8 cellular contexts compared by ENCODE assay signal in genomic region chr1:77889240-77889637, GRCh38. TPM values are rescaled to one million over a fixed set of nuclear protein-coding genes. Genes with fewer than 3 reads are reported as not detected.
DNase-seq lines count a peak whose midpoint lies in the region; ATAC-seq, FAIRE-seq and TF ChIP-seq lines count a peak whose summit lies in the region.

No MANE protein-coding gene starts in this region.

- intact Hi-C loops in A673 (cut with micrococcal nuclease; ENCODE audit: unreplicated experiment): no loop called here
- intact Hi-C loops in pancreas (cut with DNase I): no loop called here

- POLR2A ChIA-PET in A673 (lab: Charles Lee; ENCODE audit: low non-redundant PET): no interaction called here

- H3K9me3 ChIP-seq in A673 (ENCODE audit: low read depth, low read length, poor library complexity, severe bottlenecking) (no peaks in the 10 kb centered on the region), WERI-Rb-1 (ENCODE audit: severe bottlenecking) (no peaks in the 10 kb centered on the region), pancreas (no peaks in the 10 kb centered on the region)

- BruUV-seq in A673 (replicated peaks; lab: Mats Ljungman, UMichigan): no TSS peak

- H3K36me3 ChIP-seq in A673 (ENCODE audit: insufficient read depth, low read length, poor library complexity, severe bottlenecking) (no peaks in the 10 kb centered on the region), WERI-Rb-1 (no peaks in the 10 kb centered on the region), pancreas (no peaks in the 10 kb centered on the region)

- FAIRE-seq in pancreas (lab: Jason Lieb, UNC) (no peak), urothelium cell line (lab: Jason Lieb, UNC) (no peak)

- CTCF ChIA-PET in A673 (lab: Charles Lee): no interaction called here

- DNase-seq in A673 (ENCODE audit: low spot score) (peak; percentile 62), WERI-Rb-1 (no peak), glomerular visceral epithelial cell (ENCODE audit: extremely low spot score) (peak; percentile 64), pancreas (no peak), urothelium cell line (ENCODE audit: low spot score) (no peak), NCI-H2196 treated with DMSO at 0.1 percent for 48 hours (lab: John Stamatoyannopoulos, UW; ENCODE audit: unreplicated experiment) (no peak), HPDE6-E6E7 (ENCODE audit: extremely low spot score) (no peak)

- H3K4me3 ChIP-seq in A673 (ENCODE audit: low read depth, low read length, poor library complexity, severe bottlenecking) (peak overlapping the region; percentile 93), WERI-Rb-1 (ENCODE audit: low read depth, low read length) (peak overlapping the region; percentile 50), pancreas (peak overlapping the region; percentile 70 to 76 (median 72))

- H3K4me1 ChIP-seq in A673 (ENCODE audit: insufficient read depth, low read length, poor library complexity, severe bottlenecking) (peaks cover 13% of the 10 kb centered on the region), pancreas (peaks cover 0 to 7% (median 0%) of the 10 kb centered on the region in 3 donors)

- WGBS in pancreas, 2 donors: 1% methylated on average over 9 of the region's 9 CpGs

- peak; percentile 17 for ATAC-seq in GM19455 (IDR thresholded peaks at IDR 0.05; ENCODE audit: unreplicated experiment)
- peak; percentile 57 to 65 (median 60) for ATAC-seq in pancreas

- H3K27ac ChIP-seq in A673 (ENCODE audit: low read depth, low read length, poor library complexity, severe bottlenecking): no peak overlapping the region
- H3K27ac ChIP-seq in WERI-Rb-1: no peak overlapping the region
- peak overlapping the region; percentile 73 to 93 (median 88) for H3K27ac ChIP-seq in pancreas

- H3K27me3 ChIP-seq in A673 (replicated peaks; ENCODE audit: insufficient read depth, low read depth, low read length, poor library complexity) (no peaks in the 10 kb centered on the region), WERI-Rb-1 (ENCODE audit: insufficient read depth, low read depth, severe bottlenecking) (no peaks in the 10 kb centered on the region), pancreas (no peaks in the 10 kb centered on the region)

- TF ChIP-seq CTCF in A673 (conservative IDR thresholded peaks at IDR 0.05; ENCODE audit: low read depth, low read length) (no peak), WERI-Rb-1 (IDR thresholded peaks at IDR 0.05; ENCODE audit: low read depth, low read length) (no peak), pancreas (IDR thresholded peaks at IDR 0.05) (no peak)

RNA-seq across cellular contexts. Expression of gene NEXN, which starts 0.8 kb away (rescaled TPM):
- 0.45 and 0.70 TPM in 2 replicates for total RNA-seq in A673 (2021)
- 1 to 10 TPM; 2.1 to 6.7 (median 2.6) TPM for total RNA-seq in pancreas
- 1 to 10 TPM; 3.4 to 7.5 TPM for polyA plus RNA-seq in pancreas

Comparison
In these comparisons a context has a peak if more than half of its experiments do, and no peak if none do; other contexts are left out.
1. DNase-seq: peak in A673 (single experiment) and glomerular visceral epithelial cell (single experiment); none in WERI-Rb-1 (single experiment), pancreas (0 of 6), urothelium cell line (single experiment), NCI-H2196 treated with DMSO at 0.1 percent for 48 hours (single experiment) and HPDE6-E6E7 (single experiment).
2. H3K27ac ChIP-seq: peak in pancreas (4 of 4); none in A673 (single experiment) and WERI-Rb-1 (single experiment).
3. Peak in every context shown above with its lines, with median percentiles within 50 percentile points of each other: H3K4me3 ChIP-seq.